ENCODE assay signal across 18 cellular contexts in the genomic region with DNA sequence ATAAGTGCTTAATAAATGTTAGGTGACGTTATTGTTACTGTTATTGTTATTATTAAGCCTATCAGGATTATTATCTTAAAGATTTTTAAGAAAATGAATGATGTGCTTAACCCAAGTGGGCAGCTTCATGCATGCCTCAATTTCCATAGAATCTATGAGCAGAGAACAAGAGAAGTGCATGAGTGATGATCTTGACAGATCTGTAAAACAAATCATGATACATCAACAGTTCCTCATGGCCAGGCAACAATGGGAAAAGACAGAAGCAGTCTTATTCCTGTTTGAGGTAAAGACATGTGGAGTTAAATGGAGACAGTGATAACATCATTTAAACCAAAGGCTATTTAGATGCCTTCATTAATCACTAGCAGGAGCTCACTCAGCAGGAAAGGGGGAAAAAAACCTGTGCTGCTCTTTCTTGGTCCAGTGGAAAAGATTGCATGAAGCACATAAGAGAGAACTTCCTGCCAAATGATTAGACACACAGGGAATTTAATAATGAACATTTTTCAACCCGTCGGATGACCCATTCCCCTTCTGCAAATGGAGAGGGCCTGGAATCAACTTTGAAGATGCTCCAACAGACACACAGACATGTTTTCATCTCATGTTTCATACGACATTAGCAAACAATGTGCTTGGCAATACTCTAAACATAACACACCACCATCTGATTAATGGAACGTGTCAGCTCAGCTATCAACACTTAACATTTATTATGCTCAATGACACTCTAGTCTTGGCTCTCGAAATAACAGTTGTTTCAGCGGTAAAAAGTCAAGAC.
"Had no signal": no experiment of that assay in that cellular context is flagged by ENCODE, and none has a peak within 500 bp of the region (broad histone marks: within the 10 kb centered on the region; RNA-seq: fewer than 3 reads in every experiment).

No MANE protein-coding gene starts in this region.

- H3K27ac Mint-ChIP-seq: activated naive CD4-positive, alpha-beta T cell treated with anti-CD3 and anti-CD28 coated beads, Interleukin-2, amount 50 U/mL, for 72 hours; T-helper 2 cell treated with Interferon-gamma antibody and Interleukin-4, amounts not matched to agents 5 μg/mL and 100 μg/mL, for 36 hours had no signal

- H3K4me1 ChIP-seq: suprapubic skin, upper lobe of left lung had no signal

- H3K9me3 ChIP-seq: esophagus squamous epithelium, suprapubic skin, upper lobe of left lung had no signal

- H3K36me3 Mint-ChIP-seq: activated naive CD4-positive, alpha-beta T cell treated with anti-CD3 and anti-CD28 coated beads, Interleukin-2, amount 50 U/mL, for 72 hours had no signal

- H3K27me3 ChIP-seq: esophagus squamous epithelium, suprapubic skin, upper lobe of left lung had no signal

- H3K4me3 ChIP-seq: esophagus squamous epithelium, suprapubic skin, upper lobe of left lung had no signal

- H3K9me3 Mint-ChIP-seq: activated naive CD4-positive, alpha-beta T cell treated with anti-CD3 and anti-CD28 coated beads, Interleukin-2, amount 50 U/mL, for 72 hours; T-helper 2 cell treated with Interferon-gamma antibody and Interleukin-4, amounts not matched to agents 5 μg/mL and 100 μg/mL, for 36 hours had no signal

- H3K4me3 Mint-ChIP-seq: T-helper 2 cell treated with Interferon-gamma antibody and Interleukin-4, amounts not matched to agents 5 μg/mL and 100 μg/mL, for 36 hours had no signal

- DNase-seq: activated CD4-positive, alpha-beta T cell treated with anti-CD3 and anti-CD28 coated beads, Interleukin-2, amount 50 U/mL, for 4 hours; activated CD4-positive, CD25-positive, alpha-beta regulatory T cell treated with anti-CD3 and anti-CD28 coated beads, Interleukin-2, amount 50 U/mL, for 72 hours; activated effector memory CD4-positive, alpha-beta T cell treated with Interleukin-2 at 50 U/mL for 16 hours; activated T-cell treated with anti-CD3 and anti-CD28 coated beads, Interleukin-2, amount 50 U/mL, for 1 hour; amniotic stem cell; esophagus squamous epithelium; foreskin fibroblast; left colon; mammary epithelial cell; occipital lobe; stimulated activated CD4-positive, alpha-beta T cell treated with anti-CD3 and anti-CD28 coated beads, Interleukin-4, amount 100 ng/mL, for 1 hour; stimulated activated CD8-positive, alpha-beta memory T cell treated with anti-CD3 and anti-CD28 coated beads, Interleukin-4, amount 100 ng/mL, for 48 hours; stimulated activated naive CD8-positive, alpha-beta T cell treated with anti-CD3 and anti-CD28 coated beads, Interleukin-15, Interleukin-2, amounts not matched to agents 100 U/mL and 50 U/mL, for 24 hours; SW 1271; upper lobe of left lung had no signal

- H3K36me3 ChIP-seq: esophagus squamous epithelium, suprapubic skin, upper lobe of left lung had no signal

- ATAC-seq: activated naive CD4-positive, alpha-beta T cell treated with anti-CD3 and anti-CD28 coated beads, Interleukin-2, amount 50 U/mL, for 72 hours; left colon; stimulated activated naive CD8-positive, alpha-beta T cell treated with anti-CD3 and anti-CD28 coated beads, Interleukin-15, Interleukin-2, amounts not matched to agents 100 U/mL and 50 U/mL, for 24 hours had no signal

- H3K27ac ChIP-seq: esophagus squamous epithelium, suprapubic skin, upper lobe of left lung had no signal
